ENCODE assay signal across 12 cellular contexts in the genomic region with DNA sequence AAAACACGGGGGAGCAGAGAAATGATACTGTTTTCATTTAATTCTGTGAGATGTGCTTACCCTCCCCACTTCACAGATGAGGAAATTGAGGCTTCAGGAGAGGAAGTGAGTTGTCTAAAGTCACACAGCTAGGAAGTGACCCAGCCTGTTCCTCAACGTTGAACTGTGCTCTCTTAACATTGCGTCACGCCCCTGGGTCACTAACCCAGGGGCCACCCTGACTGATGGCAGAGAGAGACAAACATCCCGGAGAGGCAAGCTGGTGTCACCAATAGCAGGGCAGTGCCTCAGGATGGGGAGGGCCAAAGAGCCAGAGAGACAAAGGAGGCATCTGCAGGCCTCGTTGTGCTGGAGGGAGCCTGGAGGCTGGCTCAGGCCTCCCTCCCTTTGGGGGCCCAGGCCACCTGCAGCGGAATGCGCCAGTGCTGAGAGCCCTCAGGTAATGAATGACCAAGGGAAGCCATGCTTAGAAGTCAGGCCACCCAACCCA.
A peak's percentile ranks its signal among the peaks of the same experiment; 100 is the strongest.
DNase-seq lines count a peak whose midpoint lies in the region; ATAC-seq and TF ChIP-seq lines count a peak whose summit lies in the region.
"Had no signal": no experiment of that assay in that cellular context is flagged by ENCODE, and none has a peak within 500 bp of the region (broad histone marks: within the 10 kb centered on the region; RNA-seq: fewer than 3 reads in every experiment).

No MANE protein-coding gene starts in this region.

- TF ChIP-seq EP300 in upper lobe of left lung (IDR thresholded peaks at IDR 0.05): peak in 1 of 4 donors; percentile 13

- no peaks in the 10 kb centered on the region for H3K9me3 ChIP-seq in WERI-Rb-1 (ENCODE audit: severe bottlenecking)
- H3K9me3 ChIP-seq in upper lobe of left lung: no peaks in the 10 kb centered on the region
- H3K9me3 ChIP-seq: A549, testis had no signal

- ATAC-seq in left lobe of liver: peak; percentile 86
- ATAC-seq in upper lobe of left lung (ENCODE audit: low FRiP score in 2 of 2): peak; percentile 72 to 82
- ATAC-seq in HG03025 (IDR thresholded peaks at IDR 0.05; ENCODE audit: low FRiP score, unreplicated experiment): no peak

- CTCF ChIA-PET in activated naive CD4-positive, alpha-beta T cell treated with anti-CD3 and anti-CD28 coated beads, Interleukin-2, amount 10 ng/mL, durations not matched to agents 7 days and 5 days (lab: Charles Lee): interaction anchor here (1.0 to 1.6 kb wide), 3 partner anchors 15 to 89 kb away, joined by 3 to 4 read pairs (median 3); no protein-coding TSS in a partner anchor

- H3K27ac ChIP-seq in WERI-Rb-1 (peak overlapping the region; percentile 63), upper lobe of left lung (peak overlapping the region; percentile 42 to 83 (median 74))
- H3K27ac ChIP-seq: A549, testis had no signal

- H3K27me3 ChIP-seq in WERI-Rb-1 (ENCODE audit: insufficient read depth, low read depth, severe bottlenecking) (no peaks in the 10 kb centered on the region), upper lobe of left lung (no peaks in the 10 kb centered on the region)
- H3K27me3 ChIP-seq: testis had no signal

- peaks cover 47% of the 10 kb centered on the region for H3K27me3 Mint-ChIP-seq in activated naive CD4-positive, alpha-beta T cell treated with anti-CD3 and anti-CD28 coated beads, Interleukin-2, amount 10 ng/mL, durations not matched to agents 7 days and 5 days

- H3K4me1 Mint-ChIP-seq in activated naive CD4-positive, alpha-beta T cell treated with anti-CD3 and anti-CD28 coated beads, Interleukin-2, amount 10 ng/mL, durations not matched to agents 7 days and 5 days: peaks cover 8% of the 10 kb centered on the region

- TF ChIP-seq CTCF in WERI-Rb-1 (IDR thresholded peaks at IDR 0.05; ENCODE audit: low read depth, low read length) (no peak), upper lobe of left lung (IDR thresholded peaks at IDR 0.05) (no peak)

- peak in 1 of 4 donors; percentile 64 for TF ChIP-seq POLR2A in upper lobe of left lung (IDR thresholded peaks at IDR 0.05)

- no peaks in the 10 kb centered on the region for H3K9me3 Mint-ChIP-seq in activated naive CD4-positive, alpha-beta T cell treated with anti-CD3 and anti-CD28 coated beads, Interleukin-2, amount 10 ng/mL, durations not matched to agents 7 days and 5 days

- peaks cover 67% of the 10 kb centered on the region for H3K36me3 ChIP-seq in WERI-Rb-1
- no peaks in the 10 kb centered on the region for H3K36me3 ChIP-seq in upper lobe of left lung

- WGBS in upper lobe of left lung, 2 donors: 45 to 52% methylated on average over 7 to 8 of the region's 8 CpGs

- H3K27ac Mint-ChIP-seq in activated naive CD4-positive, alpha-beta T cell treated with anti-CD3 and anti-CD28 coated beads, Interleukin-2, amount 10 ng/mL, durations not matched to agents 7 days and 5 days: no peak overlapping the region

- H3K36me3 Mint-ChIP-seq in activated naive CD4-positive, alpha-beta T cell treated with anti-CD3 and anti-CD28 coated beads, Interleukin-2, amount 10 ng/mL, durations not matched to agents 7 days and 5 days: no peaks in the 10 kb centered on the region

- DNase-seq in NK-92 treated with Interleukin-12 subunit alpha and Interleukin-12 subunit beta, amount 100 ng/mL, for 24 hours (lab: John Stamatoyannopoulos, UW): peak; percentile 44
- DNase-seq in NK-92 (lab: John Stamatoyannopoulos, UW; ENCODE audit: unreplicated experiment): no peak
- no peak for DNase-seq in WERI-Rb-1
- DNase-seq in left lobe of liver (ENCODE audit: low spot score): peak; percentile 95
- peak in 1 of 2 donors; percentile 82 for DNase-seq in upper lobe of left lung
- DNase-seq in activated naive CD4-positive, alpha-beta T cell treated with anti-CD3 and anti-CD28 coated beads, Interleukin-2, amount 10 ng/mL, durations not matched to agents 7 days and 5 days: no peak
- DNase-seq in amniotic stem cell (lab: John Stamatoyannopoulos, UW): no peak
- DNase-seq: activated CD4-positive, alpha-beta T cell treated with anti-CD3 and anti-CD28 coated beads, Interleukin-2, amount 50 U/mL, for 1 hour; mesenchymal stem cell; testis had no signal

- H3K4me3 Mint-ChIP-seq in activated naive CD4-positive, alpha-beta T cell treated with anti-CD3 and anti-CD28 coated beads, Interleukin-2, amount 10 ng/mL, durations not matched to agents 7 days and 5 days: no peak overlapping the region

- peaks cover 11 to 20% (median 15%) of the 10 kb centered on the region in 4 donors for H3K4me1 ChIP-seq in upper lobe of left lung
- H3K4me1 ChIP-seq: A549, testis had no signal

- H3K4me3 ChIP-seq in WERI-Rb-1 (ENCODE audit: low read depth, low read length) (no peak overlapping the region), upper lobe of left lung (no peak overlapping the region)
- H3K4me3 ChIP-seq: A549, testis had no signal

Comparison
In these comparisons a context has a peak if more than half of its experiments do, and no peak if none do; other contexts are left out.
1. DNase-seq: peak in NK-92 treated with Interleukin-12 subunit alpha and Interleukin-12 subunit beta, amount 100 ng/mL, for 24 hours (single experiment) and left lobe of liver (single experiment); none in NK-92 (single experiment), WERI-Rb-1 (single experiment), activated naive CD4-positive, alpha-beta T cell treated with anti-CD3 and anti-CD28 coated beads, Interleukin-2, amount 10 ng/mL, durations not matched to agents 7 days and 5 days (single experiment) and amniotic stem cell (single experiment).